Comparison of ENCODE assay signal across 8 cellular contexts in genomic region chr19:55643003-55643732, GRCh38. TPM values are rescaled to one million over a fixed set of nuclear protein-coding genes. Genes with fewer than 3 reads are reported as not detected.
DNase-seq lines count a peak whose midpoint lies in the region; ATAC-seq and TF ChIP-seq lines count a peak whose summit lies in the region.

Gene ZNF581, plus strand, starts transcription at chr19:55643649. Its CDS starts 923 bp downstream, at chr19:55644572.

- peaks cover 0 to 40% (median 12%) of the 10 kb centered on the region in 4 donors for H3K4me1 ChIP-seq in right lobe of liver

- H3K4me3 ChIP-seq in dorsolateral prefrontal cortex (peak within 1 kb of the TSS; percentile 46 to 91 (median 77)), right lobe of liver (peak within 1 kb of the TSS; percentile 74 to 85 (median 81))

- H3K9me3 ChIP-seq in right lobe of liver = no peaks in the 10 kb centered on the region

- TF ChIP-seq CTCF in dorsolateral prefrontal cortex (IDR thresholded peaks at IDR 0.05 in 54 of 56, conservative IDR thresholded peaks at IDR 0.05 in 2 of 56; ENCODE audit: low read depth in 1 of 56, partially characterized antibody in 56 of 56) (peak in 15 of 56 donors; percentile 12 to 37 (median 24)), right lobe of liver (IDR thresholded peaks at IDR 0.05) (no peak)

- DNase-seq in ELR (ENCODE audit: low read depth) (peak; percentile 81), NCI-H82 (lab: John Stamatoyannopoulos, UW) (peak; percentile 85), dorsolateral prefrontal cortex (peak in 8 of 10 donors; percentile 51 to 82 (median 72)), right lobe of liver (peak; percentile 67 to 78 (median 78))
- DNase-seq in activated CD4-positive, alpha-beta T cell treated with anti-CD3 and anti-CD28 coated beads, Interleukin-2, amount 50 U/mL, for 48 hours = peak; percentile 85 to 88
- peak; percentile 86 for DNase-seq in stimulated activated CD4-positive, alpha-beta T cell treated with anti-CD3 and anti-CD28 coated beads, Interleukin-4, amount 100 ng/mL, for 1 hour

- H3K27me3 ChIP-seq in dorsolateral prefrontal cortex (no peaks in the 10 kb centered on the region), right lobe of liver (no peaks in the 10 kb centered on the region)

- intact Hi-C loops in dorsolateral prefrontal cortex (cut with DNase I) (no loop called here), right lobe of liver (cut with DNase I) (no loop called here)

- peaks cover 0 to 10% (median 0%) of the 10 kb centered on the region in 4 donors for H3K36me3 ChIP-seq in right lobe of liver

- ATAC-seq in HG03108 (IDR thresholded peaks at IDR 0.05; ENCODE audit: unreplicated experiment) (peak; percentile 24), right lobe of liver (peak; percentile 54 to 62 (median 61)), GM18861 (IDR thresholded peaks at IDR 0.05; ENCODE audit: unreplicated experiment) (no peak)

- TF ChIP-seq POLR2A in right lobe of liver (IDR thresholded peaks at IDR 0.05) = no peak

- WGBS in right lobe of liver (ENCODE audit: insufficient coverage, low coverage, low lambda C conversion rate, missing lambda C conversion rate) = 3% methylated on average over 21 of the region's 42 CpGs

- H3K27ac ChIP-seq in dorsolateral prefrontal cortex (peak within 1 kb of the TSS in 58 of 59 donors; percentile 31 to 94 (median 87)), right lobe of liver (peak within 1 kb of the TSS; percentile 63 to 76 (median 67))

RNA-seq across cellular contexts. Expression of gene ZNF581, which starts in this region (rescaled TPM):
- total RNA-seq in dorsolateral prefrontal cortex (10 to 100 TPM in 48 of 120 experiments, 1 to 10 TPM in 72; 5.2 to 15.2 (median 9.6) TPM), right lobe of liver (1 to 10 TPM; 2.7 to 7.3 (median 5.1) TPM)
